ENCODE assay signal across 8 cellular contexts in genomic region chr11:134069996-134070845, GRCh38. TPM values are rescaled to one million over a fixed set of nuclear protein-coding genes. Genes with fewer than 3 reads are reported as not detected.
DNase-seq lines count a peak whose midpoint lies in the region; ATAC-seq, FAIRE-seq and TF ChIP-seq lines count a peak whose summit lies in the region.

No MANE protein-coding gene starts in this region.

- H2AFZ ChIP-seq in astrocyte (ENCODE audit: low read depth, low read length): peak overlapping the region; percentile 74

- no peak for ATAC-seq in activated T-cell treated with anti-CD3 and anti-CD28 coated beads, Interleukin-2, amount 50 U/mL, for 4 hours
- ATAC-seq in GM21717 (IDR thresholded peaks at IDR 0.05; ENCODE audit: unreplicated experiment): no peak
- no peak for ATAC-seq in GM18502 (IDR thresholded peaks at IDR 0.05; ENCODE audit: poor library complexity, unreplicated experiment)

- H3K36me3 ChIP-seq in astrocyte (ENCODE audit: insufficient read depth, low read length): no peaks in the 10 kb centered on the region
- no peaks in the 10 kb centered on the region for H3K36me3 ChIP-seq in mesendoderm (ENCODE audit: control insufficient read depth, insufficient read depth, low read length)
- H3K36me3 ChIP-seq in tibial artery: no peaks in the 10 kb centered on the region

- H3K4me3 ChIP-seq in astrocyte (ENCODE audit: insufficient read depth, low read depth, low read length) (peak overlapping the region; percentile 82), mesendoderm (ENCODE audit: low read length) (no peak overlapping the region), tibial artery (peak overlapping the region; percentile 80 to 95)

- H3K36me3 Mint-ChIP-seq in activated T-cell treated with anti-CD3 and anti-CD28 coated beads, Interleukin-2, amount 50 U/mL, for 4 hours (ENCODE audit: insufficient read depth): no peaks in the 10 kb centered on the region
- H3K36me3 Mint-ChIP-seq in astrocyte (ENCODE audit: low read depth, unreplicated experiment): no peaks in the 10 kb centered on the region

- H2BK15ac ChIP-seq in mesendoderm (replicated peaks; ENCODE audit: low read depth): no peak overlapping the region

- no peak overlapping the region for H3K18ac ChIP-seq in mesendoderm (ENCODE audit: low read length)

- TF ChIP-seq CTCF in astrocyte (IDR thresholded peaks at IDR 0.05; ENCODE audit: insufficient read depth, low read depth, low read length) (no peak), tibial artery (IDR thresholded peaks at IDR 0.05) (no peak)

- H3K4me2 ChIP-seq in astrocyte (ENCODE audit: low read length) (peak overlapping the region; percentile 88), mesendoderm (ENCODE audit: low read length) (no peak overlapping the region)

- no peaks in the 10 kb centered on the region for H3K9me3 ChIP-seq in astrocyte (ENCODE audit: insufficient read depth, low read depth, low read length)
- H3K9me3 ChIP-seq in tibial artery: no peaks in the 10 kb centered on the region

- H4K5ac ChIP-seq in mesendoderm (ENCODE audit: low read length): no peak overlapping the region

- H3K27ac Mint-ChIP-seq in astrocyte (ENCODE audit: unreplicated experiment): no peak overlapping the region

- no peak overlapping the region for H3K4ac ChIP-seq in mesendoderm (ENCODE audit: low read depth, low read length)

- peaks cover 3% of the 10 kb centered on the region for H3K27me3 ChIP-seq in astrocyte (ENCODE audit: insufficient read depth, low read length)
- no peaks in the 10 kb centered on the region for H3K27me3 ChIP-seq in mesendoderm (ENCODE audit: insufficient read depth, low read length, poor library complexity)
- H3K27me3 ChIP-seq in tibial artery: no peaks in the 10 kb centered on the region

- H3K27ac ChIP-seq in astrocyte (ENCODE audit: low read depth, low read length) (no peak overlapping the region), mesendoderm (ENCODE audit: low read depth, low read length) (no peak overlapping the region), tibial artery (peak overlapping the region; percentile 92 to 93)

- H3K9ac ChIP-seq in astrocyte (ENCODE audit: low read length): peak overlapping the region; percentile 85
- peak overlapping the region; percentile 90 for H3K9ac ChIP-seq in mesendoderm (ENCODE audit: low read length)

- H2BK120ac ChIP-seq in mesendoderm (ENCODE audit: low read depth, low read length): no peak overlapping the region

- peak overlapping the region; percentile 56 for H3K4me3 Mint-ChIP-seq in activated T-cell treated with anti-CD3 and anti-CD28 coated beads, Interleukin-2, amount 50 U/mL, for 4 hours
- H3K4me3 Mint-ChIP-seq in astrocyte (ENCODE audit: unreplicated experiment): peak overlapping the region; percentile 87

- H3K79me2 ChIP-seq in astrocyte (ENCODE audit: insufficient read depth, low read length) (peaks cover 57% of the 10 kb centered on the region), mesendoderm (ENCODE audit: control insufficient read depth, insufficient read depth, low read length) (peaks cover 1% of the 10 kb centered on the region)

- H3K27me3 Mint-ChIP-seq in activated T-cell treated with anti-CD3 and anti-CD28 coated beads, Interleukin-2, amount 50 U/mL, for 4 hours (ENCODE audit: low read depth): peaks cover 10% of the 10 kb centered on the region
- peaks cover 9% of the 10 kb centered on the region for H3K27me3 Mint-ChIP-seq in astrocyte (ENCODE audit: low read depth, unreplicated experiment)

- H3K56ac ChIP-seq in mesendoderm (ENCODE audit: low read length): no peak overlapping the region

- H2AK5ac ChIP-seq in mesendoderm (ENCODE audit: low read length): no peak overlapping the region

- peaks cover 6% of the 10 kb centered on the region for H3K4me1 Mint-ChIP-seq in activated T-cell treated with anti-CD3 and anti-CD28 coated beads, Interleukin-2, amount 50 U/mL, for 4 hours (ENCODE audit: low read depth)
- peaks cover 34% of the 10 kb centered on the region for H3K4me1 Mint-ChIP-seq in astrocyte (ENCODE audit: low read depth, unreplicated experiment)

- no peak for DNase-seq in activated T-cell treated with anti-CD3 and anti-CD28 coated beads, Interleukin-2, amount 50 U/mL, for 4 hours
- DNase-seq in activated T-cell treated with anti-CD3 and anti-CD28 coated beads for 4 hours (no peak), astrocyte (ENCODE audit: low read depth) (no peak), mesendoderm (no peak), tibial artery (no peak)
- no peak for DNase-seq in stimulated activated naive CD4-positive, alpha-beta T cell treated with Interleukin-2 at 50 U/mL for 16 hours (lab: John Stamatoyannopoulos, UW)

- no peak overlapping the region for H4K8ac ChIP-seq in mesendoderm (ENCODE audit: low read depth, low read length)

- FAIRE-seq in astrocyte (lab: Jason Lieb, UNC): no peak

- H3K23ac ChIP-seq in mesendoderm (ENCODE audit: low read length): no peak overlapping the region

- peaks cover 38% of the 10 kb centered on the region for H4K20me1 ChIP-seq in astrocyte (ENCODE audit: insufficient read depth, low read length)

- intact Hi-C loops in tibial artery (cut with DNase I; ENCODE audit: low total_unique reads): loop anchor here (5.0 kb wide), 1 partner anchor 72 kb away; no protein-coding TSS in a partner anchor

- WGBS in mesendoderm (ENCODE audit: extremely low coverage, insufficient coverage, low lambda C conversion rate): no CpG with 5 or more reads among the region's 9 CpGs

- H3K4me1 ChIP-seq in astrocyte (ENCODE audit: insufficient read depth, low read length): peaks cover 14% of the 10 kb centered on the region
- H3K4me1 ChIP-seq in mesendoderm (ENCODE audit: control insufficient read depth, low read depth, low read length): no peaks in the 10 kb centered on the region
- H3K4me1 ChIP-seq in tibial artery: peaks cover 0 to 36% (median 11%) of the 10 kb centered on the region in 4 donors

- no peaks in the 10 kb centered on the region for H3K9me3 Mint-ChIP-seq in activated T-cell treated with anti-CD3 and anti-CD28 coated beads, Interleukin-2, amount 50 U/mL, for 4 hours
- H3K9me3 Mint-ChIP-seq in astrocyte (ENCODE audit: unreplicated experiment): no peaks in the 10 kb centered on the region

- no peak overlapping the region for H2BK5ac ChIP-seq in mesendoderm (ENCODE audit: low read length)

- H3K79me1 ChIP-seq in mesendoderm (ENCODE audit: low read length): peaks cover 5% of the 10 kb centered on the region

RNA-seq across cellular contexts. Expression of gene JAM3, which starts 1.3 kb away (rescaled TPM):
- total RNA-seq in activated T-cell treated with anti-CD3 and anti-CD28 coated beads, Interleukin-2, amount 50 U/mL, for 4 hours: 10 to 100 TPM; 12.5 to 14.1 (median 12.8) TPM
- 88.3 and 88.4 TPM in 2 replicates for total RNA-seq in astrocyte
- polyA plus RNA-seq in mesendoderm (2013, experiment 1 of 2): 21.5 TPM
- 21.3 TPM for polyA plus RNA-seq in mesendoderm (2013, experiment 2 of 2)

Comparison
In these comparisons a context has a peak if more than half of its experiments do, and no peak if none do; other contexts are left out.
1. H3K27ac ChIP-seq: peak in tibial artery (2 of 2); none in astrocyte (single experiment) and mesendoderm (single experiment).